8 cellular contexts compared by ENCODE assay signal in genomic region chr19:55340784-55341147, GRCh38. TPM values are rescaled to one million over a fixed set of nuclear protein-coding genes. Genes with fewer than 3 reads are reported as not detected.
DNase-seq lines count a peak whose midpoint lies in the region; ATAC-seq, FAIRE-seq and TF ChIP-seq lines count a peak whose summit lies in the region.

No MANE protein-coding gene starts in this region.

- peaks cover 6% of the 10 kb centered on the region for H4K20me1 ChIP-seq in astrocyte (ENCODE audit: insufficient read depth, low read length)

- H3K27me3 Mint-ChIP-seq in astrocyte (ENCODE audit: low read depth, unreplicated experiment): no peaks in the 10 kb centered on the region

- no peaks in the 10 kb centered on the region for H3K9me3 ChIP-seq in KOPT-K1 (ENCODE audit: insufficient read depth, low read length, poor library complexity, severe bottlenecking)
- no peaks in the 10 kb centered on the region for H3K9me3 ChIP-seq in astrocyte (ENCODE audit: insufficient read depth, low read depth, low read length)
- no peaks in the 10 kb centered on the region for H3K9me3 ChIP-seq in lung (ENCODE audit: control insufficient read depth in 2 of 2, insufficient read depth in 1 of 2, low read length in 1 of 2)

- H3K4me2 ChIP-seq in astrocyte (ENCODE audit: low read length): peak overlapping the region; percentile 100

- H3K27me3 ChIP-seq in astrocyte (ENCODE audit: insufficient read depth, low read length) (peaks cover 4% of the 10 kb centered on the region), lung (ENCODE audit: control insufficient read depth, insufficient read depth) (no peaks in the 10 kb centered on the region)

- TF ChIP-seq CTCF in astrocyte (IDR thresholded peaks at IDR 0.05; ENCODE audit: insufficient read depth, low read depth, low read length) (no peak), lung (IDR thresholded peaks at IDR 0.05; ENCODE audit: control extremely low read depth, extremely low read depth) (no peak)

- peaks cover 25% of the 10 kb centered on the region for H3K4me1 ChIP-seq in astrocyte (ENCODE audit: insufficient read depth, low read length)
- peaks cover 6 to 11% of the 10 kb centered on the region in 2 donors for H3K4me1 ChIP-seq in lung (ENCODE audit: control insufficient read depth in 2 of 2, insufficient read depth in 2 of 2, low read length in 2 of 2)
- H3K4me1 ChIP-seq in urinary bladder (ENCODE audit: insufficient read depth): no peaks in the 10 kb centered on the region

- peaks cover 17% of the 10 kb centered on the region for H3K4me1 Mint-ChIP-seq in astrocyte (ENCODE audit: low read depth, unreplicated experiment)

- H3K36me3 Mint-ChIP-seq in astrocyte (ENCODE audit: low read depth, unreplicated experiment): peaks cover 8% of the 10 kb centered on the region

- H3K27ac Mint-ChIP-seq in astrocyte (ENCODE audit: unreplicated experiment): peak overlapping the region; percentile 53

- DNase-seq in DMS53 (lab: John Stamatoyannopoulos, UW) (peak; percentile 75), astrocyte (ENCODE audit: low read depth) (no peak), lung (ENCODE audit: low spot score) (no peak), NCI-H1694 (lab: John Stamatoyannopoulos, UW) (no peak)
- no peak for DNase-seq in effector CD8-positive, alpha-beta T cell (lab: John Stamatoyannopoulos, UW)

- peak overlapping the region; percentile 69 for H3K4me3 ChIP-seq in astrocyte (ENCODE audit: insufficient read depth, low read depth, low read length)
- H3K4me3 ChIP-seq in lung: peak overlapping the region; percentile 50
- H3K4me3 ChIP-seq in urinary bladder (ENCODE audit: low read depth, low read length): peak overlapping the region; percentile 75

- H3K9ac ChIP-seq in astrocyte (ENCODE audit: low read length): peak overlapping the region; percentile 92

- no peak overlapping the region for H2AFZ ChIP-seq in astrocyte (ENCODE audit: low read depth, low read length)

- WGBS in lung, 2 donors: 1 to 4% methylated on average over 23 to 24 of the region's 24 CpGs
- WGBS in urinary bladder: 2% methylated on average over 24 of the region's 24 CpGs

- peaks cover 10% of the 10 kb centered on the region for H3K79me2 ChIP-seq in astrocyte (ENCODE audit: insufficient read depth, low read length)

- H3K27ac ChIP-seq in KOPT-K1 (ENCODE audit: low read depth, low read length, poor library complexity, severe bottlenecking): peak overlapping the region; percentile 87
- H3K27ac ChIP-seq in astrocyte (ENCODE audit: low read depth, low read length): no peak overlapping the region
- no peak overlapping the region for H3K27ac ChIP-seq in lung (ENCODE audit: low read depth in 1 of 2, low read length in 1 of 2)
- H3K27ac ChIP-seq in urinary bladder (ENCODE audit: low read depth): no peak overlapping the region

- ATAC-seq in lung (ENCODE audit: insufficient read depth, low FRiP score) (no peak), HG02970 (IDR thresholded peaks at IDR 0.05; ENCODE audit: low FRiP score, unreplicated experiment) (no peak)

- H3K4me3 Mint-ChIP-seq in astrocyte (ENCODE audit: unreplicated experiment): peak overlapping the region; percentile 88

- H3K36me3 ChIP-seq in KOPT-K1 (ENCODE audit: insufficient read depth, low read length) (peaks cover 31% of the 10 kb centered on the region; the same call in 1 of the 2 replicates), astrocyte (ENCODE audit: insufficient read depth, low read length) (no peaks in the 10 kb centered on the region), lung (ENCODE audit: control insufficient read depth in 2 of 2, insufficient read depth in 2 of 2, low read length in 2 of 2) (peaks cover 0 to 17% of the 10 kb centered on the region in 2 donors), urinary bladder (ENCODE audit: insufficient read depth) (no peaks in the 10 kb centered on the region)

- peaks cover 3% of the 10 kb centered on the region for H3K9me3 Mint-ChIP-seq in astrocyte (ENCODE audit: unreplicated experiment)

- FAIRE-seq in astrocyte (lab: Jason Lieb, UNC): no peak

RNA-seq across cellular contexts. Expression of gene KMT5C, which starts 1.1 kb away (rescaled TPM):
- total RNA-seq in astrocyte: 14.6 and 16.0 TPM in 2 replicates
- 10 to 100 TPM; 14.1 to 16.5 TPM for total RNA-seq in lung
- polyA plus RNA-seq in lung: 10 to 100 TPM in 1 of 2 donors, 1 to 10 TPM in 1; 6.7 to 10.9 TPM
- total RNA-seq in urinary bladder: 9.3 TPM
- 10.2 TPM for polyA plus RNA-seq in urinary bladder

RNA-seq across cellular contexts. Expression of gene COX6B2, which starts 13.8 kb away (rescaled TPM):
- total RNA-seq in astrocyte: 0.50 TPM in 2 replicates
- 1 to 10 TPM in 1 of 2 donors, not detected in 1; 1.4 TPM for total RNA-seq in lung
- under 1 TPM; 0.16 to 0.50 TPM for polyA plus RNA-seq in lung
- not detected for total RNA-seq in urinary bladder
- 0.39 TPM for polyA plus RNA-seq in urinary bladder

RNA-seq across cellular contexts. Expression of gene TMEM150B, which starts 15.6 kb away (rescaled TPM):
- total RNA-seq in astrocyte (not detected in 2 replicates), lung (10 to 100 TPM in 1 of 2 donors, 1 to 10 TPM in 1; 2.3 to 20.6 TPM), urinary bladder (0.48 TPM)
- polyA plus RNA-seq in lung (10 to 100 TPM; 13.4 to 23.0 TPM), urinary bladder (1.7 TPM)

RNA-seq across cellular contexts. Expression of gene GARIN5B, which starts 22.3 kb away (rescaled TPM):
- total RNA-seq in astrocyte: 0.10 and 0.20 TPM in 2 replicates
- under 1 TPM in 1 of 2 donors, not detected in 1; 0.09 TPM for total RNA-seq in lung
- polyA plus RNA-seq in lung: not detected
- not detected for total RNA-seq in urinary bladder
- polyA plus RNA-seq in urinary bladder: not detected

RNA-seq across cellular contexts. Expression of gene IL11, which starts 29.5 kb away (rescaled TPM):
- total RNA-seq in astrocyte (183 and 202 TPM in 2 replicates), lung (under 1 TPM in 1 of 2 donors, not detected in 1; 0.74 TPM), urinary bladder (0.42 TPM)
- polyA plus RNA-seq in lung (under 1 TPM; 0.26 to 0.41 TPM), urinary bladder (0.53 TPM)
